In the genomic region with DNA sequence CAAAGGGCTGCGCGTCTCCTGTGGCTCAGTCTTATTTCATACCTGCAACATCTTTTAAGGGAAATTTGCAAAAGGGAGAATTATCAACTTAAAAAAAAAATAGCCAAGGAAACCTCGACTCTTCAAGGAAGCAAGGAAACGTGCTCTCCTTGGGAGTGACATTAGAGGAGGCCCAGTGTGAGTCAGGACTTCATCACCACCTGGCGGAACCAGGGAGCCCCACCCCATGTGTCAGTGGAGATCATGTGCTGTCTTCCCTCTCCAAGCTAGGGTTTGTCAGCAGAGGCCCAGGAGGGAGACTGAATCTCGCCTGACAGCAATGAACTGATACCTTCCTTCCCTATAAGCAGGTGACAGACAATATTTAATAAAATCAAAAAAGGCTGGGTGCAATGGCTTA, we compare ENCODE assay signal across 1 cellular context.
TF ChIP-seq lines count a peak whose summit lies in the region.

No MANE protein-coding gene starts in this region.

TF ChIP-seq in K562, 482 proteins besides CTCF, POLR2A, EP300 and RAD21 (continued from another document and continues in another):
- TF ChIP-seq ZBED1 (IDR thresholded peaks at IDR 0.05) (no peak), NR2C1 (IDR thresholded peaks at IDR 0.05) (no peak), NR2C1 (tag; IDR thresholded peaks at IDR 0.05) (no peak), SMAD1 (IDR thresholded peaks at IDR 0.05; ENCODE audit: low read depth, low read length, partially characterized antibody) (no peak), NFRKB (IDR thresholded peaks at IDR 0.05; ENCODE audit: low read depth) (no peak), ZNF282 (CRISPR knock-in tag; IDR thresholded peaks at IDR 0.05) (no peak), SRF (CRISPR knock-in tag; IDR thresholded peaks at IDR 0.05) (no peak), L3MBTL2 (IDR thresholded peaks at IDR 0.05) (peak; percentile 88), TAL1 (IDR thresholded peaks at IDR 0.05) (no peak), ZNF212 (CRISPR knock-in tag; IDR thresholded peaks at IDR 0.05) (no peak), NONO (IDR thresholded peaks at IDR 0.05; ENCODE audit: low read depth in 2 of 2, low read length in 1 of 2) (no peak), LCOR (CRISPR knock-in tag; IDR thresholded peaks at IDR 0.05) (no peak), NCOR1 (IDR thresholded peaks at IDR 0.05) (no peak), MEF2A (IDR thresholded peaks at IDR 0.05; ENCODE audit: control insufficient read depth, low read depth, low read length) (no peak), CEBPG (CRISPR knock-in tag; IDR thresholded peaks at IDR 0.05) (no peak), CEBPG (tag; conservative IDR thresholded peaks at IDR 0.05 in 1 of 2, IDR thresholded peaks at IDR 0.05 in 1 of 2) (no peak), KDM4B (IDR thresholded peaks at IDR 0.05; ENCODE audit: borderline replicate concordance in 2 of 2, low read depth in 1 of 2) (no peak), ZNF165 (CRISPR knock-in tag; IDR thresholded peaks at IDR 0.05; ENCODE audit: borderline replicate concordance) (no peak), ZNF444 (CRISPR knock-in tag; IDR thresholded peaks at IDR 0.05) (no peak), HNRNPH1 (optimal IDR thresholded peaks at IDR 0.05; ENCODE audit: low read depth, low read length) (no peak), PTTG1 (tag; IDR thresholded peaks at IDR 0.05; ENCODE audit: low read depth) (no peak), ZNF436 (CRISPR knock-in tag; IDR thresholded peaks at IDR 0.05) (no peak), MYNN (IDR thresholded peaks at IDR 0.05) (no peak), MYNN (CRISPR knock-in tag; IDR thresholded peaks at IDR 0.05) (no peak), FOXK2 (conservative IDR thresholded peaks at IDR 0.05 in 1 of 2, IDR thresholded peaks at IDR 0.05 in 1 of 2; ENCODE audit: low read depth in 2 of 2) (peak in 1 of 2 experiments; percentile 37; a peak in 1 of 4 replicates), SIRT6 (IDR thresholded peaks at IDR 0.05; ENCODE audit: low read depth, low read length) (no peak), CCNT2 (IDR thresholded peaks at IDR 0.05; ENCODE audit: borderline replicate concordance, extremely low read depth, insufficient read length, low read depth, low read length) (no peak), KAT2B (IDR thresholded peaks at IDR 0.05; ENCODE audit: low read depth, low read length) (no peak), FUS (optimal IDR thresholded peaks at IDR 0.05; ENCODE audit: low read depth, low read length) (no peak), PHF8 (IDR thresholded peaks at IDR 0.05; ENCODE audit: borderline replicate concordance, low read length) (no peak), ZNF174 (CRISPR knock-in tag; IDR thresholded peaks at IDR 0.05) (no peak), NBN (IDR thresholded peaks at IDR 0.05; ENCODE audit: low read depth) (no peak), ELF4 (CRISPR knock-in tag; IDR thresholded peaks at IDR 0.05) (no peak)
- TF ChIP-seq, protein P1, sequence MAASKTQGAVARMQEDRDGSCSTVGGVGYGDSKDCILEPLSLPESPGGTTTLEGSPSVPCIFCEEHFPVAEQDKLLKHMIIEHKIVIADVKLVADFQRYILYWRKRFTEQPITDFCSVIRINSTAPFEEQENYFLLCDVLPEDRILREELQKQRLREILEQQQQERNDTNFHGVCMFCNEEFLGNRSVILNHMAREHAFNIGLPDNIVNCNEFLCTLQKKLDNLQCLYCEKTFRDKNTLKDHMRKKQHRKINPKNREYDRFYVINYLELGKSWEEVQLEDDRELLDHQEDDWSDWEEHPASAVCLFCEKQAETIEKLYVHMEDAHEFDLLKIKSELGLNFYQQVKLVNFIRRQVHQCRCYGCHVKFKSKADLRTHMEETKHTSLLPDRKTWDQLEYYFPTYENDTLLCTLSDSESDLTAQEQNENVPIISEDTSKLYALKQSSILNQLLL (CRISPR knock-in tag; IDR thresholded peaks at IDR 0.05; ENCODE audit: borderline replicate concordance) = no peak
- TF ChIP-seq, protein P2, sequence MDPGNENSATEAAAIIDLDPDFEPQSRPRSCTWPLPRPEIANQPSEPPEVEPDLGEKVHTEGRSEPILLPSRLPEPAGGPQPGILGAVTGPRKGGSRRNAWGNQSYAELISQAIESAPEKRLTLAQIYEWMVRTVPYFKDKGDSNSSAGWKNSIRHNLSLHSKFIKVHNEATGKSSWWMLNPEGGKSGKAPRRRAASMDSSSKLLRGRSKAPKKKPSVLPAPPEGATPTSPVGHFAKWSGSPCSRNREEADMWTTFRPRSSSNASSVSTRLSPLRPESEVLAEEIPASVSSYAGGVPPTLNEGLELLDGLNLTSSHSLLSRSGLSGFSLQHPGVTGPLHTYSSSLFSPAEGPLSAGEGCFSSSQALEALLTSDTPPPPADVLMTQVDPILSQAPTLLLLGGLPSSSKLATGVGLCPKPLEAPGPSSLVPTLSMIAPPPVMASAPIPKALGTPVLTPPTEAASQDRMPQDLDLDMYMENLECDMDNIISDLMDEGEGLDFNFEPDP (CRISPR knock-in tag; IDR thresholded peaks at IDR 0.05) = no peak
- TF ChIP-seq, protein P3, sequence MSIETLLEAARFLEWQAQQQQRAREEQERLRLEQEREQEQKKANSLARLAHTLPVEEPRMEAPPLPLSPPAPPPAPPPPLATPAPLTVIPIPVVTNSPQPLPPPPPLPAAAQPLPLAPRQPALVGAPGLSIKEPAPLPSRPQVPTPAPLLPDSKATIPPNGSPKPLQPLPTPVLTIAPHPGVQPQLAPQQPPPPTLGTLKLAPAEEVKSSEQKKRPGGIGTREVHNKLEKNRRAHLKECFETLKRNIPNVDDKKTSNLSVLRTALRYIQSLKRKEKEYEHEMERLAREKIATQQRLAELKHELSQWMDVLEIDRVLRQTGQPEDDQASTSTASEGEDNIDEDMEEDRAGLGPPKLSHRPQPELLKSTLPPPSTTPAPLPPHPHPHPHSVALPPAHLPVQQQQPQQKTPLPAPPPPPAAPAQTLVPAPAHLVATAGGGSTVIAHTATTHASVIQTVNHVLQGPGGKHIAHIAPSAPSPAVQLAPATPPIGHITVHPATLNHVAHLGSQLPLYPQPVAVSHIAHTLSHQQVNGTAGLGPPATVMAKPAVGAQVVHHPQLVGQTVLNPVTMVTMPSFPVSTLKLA (conservative IDR thresholded peaks at IDR 0.05) = peak; percentile 16 to 59; a peak in 2 of 4 replicates
- TF ChIP-seq, protein P4, sequence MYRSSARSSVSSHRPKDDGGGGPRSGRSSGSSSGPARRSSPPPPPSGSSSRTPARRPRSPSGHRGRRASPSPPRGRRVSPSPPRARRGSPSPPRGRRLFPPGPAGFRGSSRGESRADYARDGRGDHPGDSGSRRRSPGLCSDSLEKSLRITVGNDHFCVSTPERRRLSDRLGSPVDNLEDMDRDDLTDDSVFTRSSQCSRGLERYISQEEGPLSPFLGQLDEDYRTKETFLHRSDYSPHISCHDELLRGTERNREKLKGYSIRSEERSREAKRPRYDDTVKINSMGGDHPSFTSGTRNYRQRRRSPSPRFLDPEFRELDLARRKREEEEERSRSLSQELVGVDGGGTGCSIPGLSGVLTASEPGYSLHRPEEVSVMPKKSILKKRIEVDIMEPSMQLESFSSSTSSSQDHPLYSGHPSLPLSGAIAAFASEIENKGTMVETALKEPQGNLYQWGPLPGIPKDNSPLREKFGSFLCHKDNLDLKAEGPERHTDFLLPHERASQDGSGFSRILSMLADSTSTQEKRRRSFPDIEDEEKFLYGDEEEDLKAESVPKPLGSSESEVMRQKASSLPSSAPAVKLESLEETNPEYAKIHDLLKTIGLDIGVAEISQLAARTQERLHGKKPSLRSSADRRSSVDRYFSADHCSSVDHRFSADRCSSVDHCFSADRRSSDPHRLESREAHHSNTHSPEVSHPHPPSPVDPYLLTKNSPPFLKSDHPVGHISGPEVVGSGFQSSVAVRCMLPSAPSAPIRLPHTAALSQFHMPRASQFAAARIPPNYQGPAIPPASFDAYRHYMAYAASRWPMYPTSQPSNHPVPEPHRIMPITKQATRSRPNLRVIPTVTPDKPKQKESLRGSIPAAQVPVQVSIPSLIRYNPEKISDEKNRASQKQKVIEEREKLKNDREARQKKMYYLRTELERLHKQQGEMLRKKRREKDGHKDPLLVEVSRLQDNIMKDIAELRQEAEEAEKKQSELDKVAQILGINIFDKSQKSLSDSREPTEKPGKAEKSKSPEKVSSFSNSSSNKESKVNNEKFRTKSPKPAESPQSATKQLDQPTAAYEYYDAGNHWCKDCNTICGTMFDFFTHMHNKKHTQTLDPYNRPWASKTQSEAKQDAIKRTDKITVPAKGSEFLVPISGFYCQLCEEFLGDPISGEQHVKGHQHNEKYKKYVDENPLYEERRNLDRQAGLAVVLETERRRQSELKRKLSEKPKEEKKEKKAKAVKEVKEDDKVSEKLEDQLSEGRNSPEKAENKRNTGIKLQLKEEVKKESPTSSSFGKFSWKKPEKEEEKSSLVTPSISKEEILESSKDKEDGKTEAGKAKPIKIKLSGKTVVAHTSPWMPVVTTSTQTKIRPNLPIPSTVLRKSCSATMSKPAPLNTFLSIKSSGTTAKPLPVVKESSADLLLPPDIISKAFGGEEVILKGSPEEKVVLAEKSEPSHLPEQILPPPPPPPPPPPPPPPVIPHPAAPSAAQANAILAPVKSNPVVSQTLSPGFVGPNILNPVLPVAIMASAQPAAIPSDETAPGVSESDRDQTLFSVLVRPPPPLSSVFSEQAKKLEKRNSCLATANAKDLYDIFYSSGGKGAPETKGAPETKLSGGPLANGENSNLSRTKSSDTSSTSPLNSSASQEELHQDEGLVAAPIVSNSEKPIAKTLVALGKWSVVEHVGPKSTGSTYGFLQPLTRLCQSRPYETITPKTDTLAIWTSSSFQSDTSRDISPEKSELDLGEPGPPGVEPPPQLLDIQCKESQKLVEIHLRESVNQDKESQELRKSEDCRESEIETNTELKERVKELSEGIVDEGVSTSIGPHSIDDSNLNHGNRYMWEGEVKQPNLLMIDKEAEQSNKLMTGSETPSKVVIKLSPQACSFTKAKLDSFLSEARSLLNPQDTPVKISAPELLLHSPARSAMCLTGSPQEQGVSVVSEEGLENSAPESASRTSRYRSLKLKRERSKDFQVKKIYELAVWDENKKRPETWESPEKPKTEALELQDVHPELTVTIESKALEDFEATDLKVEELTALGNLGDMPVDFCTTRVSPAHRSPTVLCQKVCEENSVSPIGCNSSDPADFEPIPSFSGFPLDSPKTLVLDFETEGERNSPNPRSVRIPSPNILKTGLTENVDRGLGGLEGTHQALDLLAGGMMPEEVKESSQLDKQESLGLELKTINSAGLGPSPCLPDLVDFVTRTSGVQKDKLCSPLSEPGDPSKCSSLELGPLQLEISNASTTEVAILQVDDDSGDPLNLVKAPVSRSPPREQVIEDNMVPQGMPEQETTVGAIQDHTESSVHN (IDR thresholded peaks at IDR 0.05; ENCODE audit: borderline replicate concordance in 1 of 2, low read depth in 1 of 2) = peak in 1 of 2 experiments; percentile 35; a peak in 1 of 4 replicates
- TF ChIP-seq, protein P5, sequence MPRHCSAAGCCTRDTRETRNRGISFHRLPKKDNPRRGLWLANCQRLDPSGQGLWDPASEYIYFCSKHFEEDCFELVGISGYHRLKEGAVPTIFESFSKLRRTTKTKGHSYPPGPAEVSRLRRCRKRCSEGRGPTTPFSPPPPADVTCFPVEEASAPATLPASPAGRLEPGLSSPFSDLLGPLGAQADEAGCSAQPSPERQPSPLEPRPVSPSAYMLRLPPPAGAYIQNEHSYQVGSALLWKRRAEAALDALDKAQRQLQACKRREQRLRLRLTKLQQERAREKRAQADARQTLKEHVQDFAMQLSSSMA (CRISPR knock-in tag; IDR thresholded peaks at IDR 0.05) = no peak
- TF ChIP-seq, protein P6, sequence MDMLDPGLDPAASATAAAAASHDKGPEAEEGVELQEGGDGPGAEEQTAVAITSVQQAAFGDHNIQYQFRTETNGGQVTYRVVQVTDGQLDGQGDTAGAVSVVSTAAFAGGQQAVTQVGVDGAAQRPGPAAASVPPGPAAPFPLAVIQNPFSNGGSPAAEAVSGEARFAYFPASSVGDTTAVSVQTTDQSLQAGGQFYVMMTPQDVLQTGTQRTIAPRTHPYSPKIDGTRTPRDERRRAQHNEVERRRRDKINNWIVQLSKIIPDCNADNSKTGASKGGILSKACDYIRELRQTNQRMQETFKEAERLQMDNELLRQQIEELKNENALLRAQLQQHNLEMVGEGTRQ (CRISPR knock-in tag; IDR thresholded peaks at IDR 0.05) = peak; percentile 18; the same call in 1 of the 2 replicates
- TF ChIP-seq, protein P7, sequence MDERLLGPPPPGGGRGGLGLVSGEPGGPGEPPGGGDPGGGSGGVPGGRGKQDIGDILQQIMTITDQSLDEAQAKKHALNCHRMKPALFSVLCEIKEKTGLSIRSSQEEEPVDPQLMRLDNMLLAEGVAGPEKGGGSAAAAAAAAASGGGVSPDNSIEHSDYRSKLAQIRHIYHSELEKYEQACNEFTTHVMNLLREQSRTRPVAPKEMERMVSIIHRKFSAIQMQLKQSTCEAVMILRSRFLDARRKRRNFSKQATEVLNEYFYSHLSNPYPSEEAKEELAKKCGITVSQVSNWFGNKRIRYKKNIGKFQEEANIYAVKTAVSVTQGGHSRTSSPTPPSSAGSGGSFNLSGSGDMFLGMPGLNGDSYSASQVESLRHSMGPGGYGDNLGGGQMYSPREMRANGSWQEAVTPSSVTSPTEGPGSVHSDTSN (CRISPR knock-in tag; IDR thresholded peaks at IDR 0.05; ENCODE audit: low read depth) = no peak
- TF ChIP-seq, protein P7 (tag; conservative IDR thresholded peaks at IDR 0.05; ENCODE audit: low read depth) = no peak
- TF ChIP-seq, protein P8, sequence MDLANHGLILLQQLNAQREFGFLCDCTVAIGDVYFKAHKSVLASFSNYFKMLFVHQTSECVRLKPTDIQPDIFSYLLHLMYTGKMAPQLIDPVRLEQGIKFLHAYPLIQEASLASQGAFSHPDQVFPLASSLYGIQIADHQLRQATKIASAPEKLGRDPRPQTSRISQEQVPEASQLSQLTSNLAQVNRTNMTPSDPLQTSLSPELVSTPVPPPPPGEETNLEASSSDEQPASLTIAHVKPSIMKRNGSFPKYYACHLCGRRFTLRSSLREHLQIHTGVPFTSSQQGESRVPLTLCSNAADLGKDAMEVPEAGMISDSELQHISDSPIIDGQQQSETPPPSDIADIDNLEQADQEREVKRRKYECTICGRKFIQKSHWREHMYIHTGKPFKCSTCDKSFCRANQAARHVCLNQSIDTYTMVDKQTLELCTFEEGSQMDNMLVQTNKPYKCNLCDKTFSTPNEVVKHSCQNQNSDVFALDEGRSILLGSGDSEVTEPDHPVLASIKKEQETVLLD (IDR thresholded peaks at IDR 0.05) = no peak
- TF ChIP-seq, protein P9, sequence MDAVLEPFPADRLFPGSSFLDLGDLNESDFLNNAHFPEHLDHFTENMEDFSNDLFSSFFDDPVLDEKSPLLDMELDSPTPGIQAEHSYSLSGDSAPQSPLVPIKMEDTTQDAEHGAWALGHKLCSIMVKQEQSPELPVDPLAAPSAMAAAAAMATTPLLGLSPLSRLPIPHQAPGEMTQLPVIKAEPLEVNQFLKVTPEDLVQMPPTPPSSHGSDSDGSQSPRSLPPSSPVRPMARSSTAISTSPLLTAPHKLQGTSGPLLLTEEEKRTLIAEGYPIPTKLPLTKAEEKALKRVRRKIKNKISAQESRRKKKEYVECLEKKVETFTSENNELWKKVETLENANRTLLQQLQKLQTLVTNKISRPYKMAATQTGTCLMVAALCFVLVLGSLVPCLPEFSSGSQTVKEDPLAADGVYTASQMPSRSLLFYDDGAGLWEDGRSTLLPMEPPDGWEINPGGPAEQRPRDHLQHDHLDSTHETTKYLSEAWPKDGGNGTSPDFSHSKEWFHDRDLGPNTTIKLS (IDR thresholded peaks at IDR 0.05; ENCODE audit: borderline replicate concordance, low read depth) = no peak
